ENCODE assay signal across 8 cellular contexts in the genomic region with DNA sequence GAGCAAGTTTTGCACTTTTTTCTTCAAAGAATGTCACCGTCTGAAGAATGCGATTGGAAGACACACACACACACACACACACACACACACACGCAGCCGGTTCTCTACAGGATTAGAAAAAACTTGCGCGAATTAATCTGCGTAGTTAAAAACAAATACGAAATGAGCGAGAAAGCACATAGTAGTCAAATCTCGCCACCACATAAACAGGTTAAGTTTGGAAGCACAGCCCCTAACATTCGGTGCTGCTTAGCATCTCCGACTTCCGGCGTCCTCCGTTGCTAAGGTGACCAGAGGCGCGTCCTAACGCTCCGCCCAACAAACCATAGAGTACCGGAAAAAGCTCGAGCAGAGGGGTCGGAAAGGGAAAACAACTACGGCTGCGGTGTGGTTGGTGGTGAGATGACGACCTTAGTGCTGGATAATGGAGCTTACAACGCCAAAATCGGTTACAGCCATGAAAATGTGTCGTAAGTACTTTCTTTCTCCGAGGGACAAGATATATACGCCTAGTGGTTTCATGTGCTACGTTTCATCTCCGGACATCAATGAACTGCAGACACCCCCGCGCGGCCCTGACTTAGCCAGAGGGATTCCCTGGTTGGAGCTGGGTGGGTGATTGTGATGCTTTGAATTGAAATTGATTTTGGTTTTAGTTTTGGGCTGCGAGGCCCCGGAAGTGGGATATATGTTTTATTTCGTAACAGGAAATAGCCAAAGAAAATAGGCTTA. TPM values are rescaled to one million over a fixed set of nuclear protein-coding genes. Genes with fewer than 3 reads are reported as not detected.
DNase-seq lines count a peak whose midpoint lies in the region; ATAC-seq and TF ChIP-seq lines count a peak whose summit lies in the region.

TSS of gene ACTR6 (plus strand) at position 366 of the 732 bp plus-strand sequence. CDS start at position 403, 37 bp downstream.

- peak within 1 kb of the TSS; percentile 58 for H3K4me3 ChIP-seq in kidney epithelial cell (ENCODE audit: low read depth, low read length)

- TF ChIP-seq CTCF in kidney epithelial cell (IDR thresholded peaks at IDR 0.05; ENCODE audit: insufficient read depth, low read length, poor library complexity, severe bottlenecking) = no peak

- ATAC-seq in GM19035 (IDR thresholded peaks at IDR 0.05; ENCODE audit: unreplicated experiment) = peak; percentile 91
- ATAC-seq in HG03354 (IDR thresholded peaks at IDR 0.05; ENCODE audit: poor library complexity, severe bottlenecking, unreplicated experiment) = peak; percentile 90
- ATAC-seq in activated CD4-positive, CD25-positive, alpha-beta regulatory T cell treated with anti-CD3 and anti-CD28 coated beads, Interleukin-2, amount 50 U/mL, for 24 hours = peak; percentile 91 to 94

- H3K36me3 ChIP-seq in kidney epithelial cell (ENCODE audit: control insufficient read depth, insufficient read depth, low read length) = no peaks in the 10 kb centered on the region

- DNase-seq in AG20443 (ENCODE audit: low spot score) (peak; percentile 96), NCI-H446 treated with DMSO at 0.1 percent for 48 hours (lab: John Stamatoyannopoulos, UW) (peak; percentile 90), cerebellar nuclear complex (lab: John Stamatoyannopoulos, UW) (peak; percentile 64 to 79), kidney epithelial cell (ENCODE audit: low read depth) (peak; percentile 79)
- DNase-seq in stimulated activated CD4-positive, alpha-beta T cell treated with anti-CD3 and anti-CD28 coated beads, Interleukin-1b, Interleukin-23, amount 100 ng/mL, for 1 hour (ENCODE audit: low read depth in 2 of 2) = peak; percentile 88 to 91

- no peaks in the 10 kb centered on the region for H3K27me3 ChIP-seq in kidney epithelial cell (ENCODE audit: control insufficient read depth, insufficient read depth, low read length)

RNA-seq across cellular contexts. Expression of gene ACTR6, which starts in this region (rescaled TPM):
- 25.3 and 35.7 TPM in 2 replicates for total RNA-seq in kidney epithelial cell

Comparison
In these comparisons a context has a peak if more than half of its experiments do, and no peak if none do; other contexts are left out.
1. Peak in every context shown above with its lines: DNase-seq, ATAC-seq and H3K4me3 ChIP-seq.